8 cellular contexts compared by ENCODE assay signal in genomic region chr1:54199765-54200518, GRCh38. TPM values are rescaled to one million over a fixed set of nuclear protein-coding genes. Genes with fewer than 3 reads are reported as not detected.
DNase-seq lines count a peak whose midpoint lies in the region; ATAC-seq and TF ChIP-seq lines count a peak whose summit lies in the region.

TSS of gene CYB5RL (minus strand) at chr1:54200030. CDS start at chr1:54195616, 4,414 bp downstream.
TSS of gene MRPL37 (plus strand) at chr1:54200167. CDS start at chr1:54200244, 77 bp downstream.

- peaks cover 34% of the 10 kb centered on the region for H3K36me3 Mint-ChIP-seq in activated T-helper 2 cell treated with anti-CD3 and anti-CD28 coated beads, Interferon-gamma antibody, Interleukin-2, Interleukin-4, amounts not matched to agents 10 μg/mL and 5 μg/mL and 100 μg/mL, durations not matched to agents 14 hours and 24 hours and 36 hours (ENCODE audit: low read depth)
- peaks cover 6% of the 10 kb centered on the region for H3K36me3 Mint-ChIP-seq in natural killer cell treated with Interleukin-12 subunit alpha and Interleukin-12 subunit beta and Interleukin-15 and Interleukin-18, amount 100 ng/mL, for 72 hours

- no peaks in the 10 kb centered on the region for H3F3A ChIP-seq in Loucy (ENCODE audit: low read depth)

- peaks cover 32% of the 10 kb centered on the region for H3K4me1 ChIP-seq in Loucy (ENCODE audit: insufficient read depth, low read length, poor library complexity, severe bottlenecking)
- no peaks in the 10 kb centered on the region for H3K4me1 ChIP-seq in RWPE2 (ENCODE audit: insufficient read depth, poor library complexity, severe bottlenecking)

- no peaks in the 10 kb centered on the region for H3K27me3 ChIP-seq in H7 (ENCODE audit: control insufficient read depth, insufficient read depth, low read length)
- H3K27me3 ChIP-seq in Loucy (ENCODE audit: insufficient read depth, low read length, poor library complexity, severe bottlenecking), result no peaks in the 10 kb centered on the region
- H3K27me3 ChIP-seq in RWPE2 (ENCODE audit: insufficient read depth, poor library complexity, severe bottlenecking), result no peaks in the 10 kb centered on the region

- H3K9me3 ChIP-seq in Loucy (ENCODE audit: insufficient read depth, low read depth, low read length), result no peaks in the 10 kb centered on the region
- H3K9me3 ChIP-seq in RWPE2 (ENCODE audit: severe bottlenecking), result no peaks in the 10 kb centered on the region

- H3K4me1 Mint-ChIP-seq in activated T-helper 2 cell treated with anti-CD3 and anti-CD28 coated beads, Interferon-gamma antibody, Interleukin-2, Interleukin-4, amounts not matched to agents 10 μg/mL and 5 μg/mL and 100 μg/mL, durations not matched to agents 14 hours and 24 hours and 36 hours (ENCODE audit: low read depth), result peaks cover 31% of the 10 kb centered on the region
- H3K4me1 Mint-ChIP-seq in natural killer cell treated with Interleukin-12 subunit alpha and Interleukin-12 subunit beta and Interleukin-15 and Interleukin-18, amount 100 ng/mL, for 72 hours (ENCODE audit: low read depth in 2 of 2), result peaks cover 30% of the 10 kb centered on the region in 2 donors

- peaks cover 6% of the 10 kb centered on the region for H3K36me3 ChIP-seq in H7 (replicated peaks; ENCODE audit: control insufficient read depth, insufficient read depth, low read length)
- H3K36me3 ChIP-seq in Loucy (ENCODE audit: insufficient read depth, low read length), result peaks cover 2% of the 10 kb centered on the region; the same call in 1 of the 2 replicates
- peaks cover 27% of the 10 kb centered on the region for H3K36me3 ChIP-seq in RWPE2 (ENCODE audit: low read depth)

- peak within 1 kb of the TSS; percentile 83 for H2AFZ ChIP-seq in Loucy (ENCODE audit: low read length)

- peak within 1 kb of the TSS; percentile 93 for H3K4me2 ChIP-seq in Loucy (ENCODE audit: low read depth, low read length, poor library complexity, severe bottlenecking)

- H3K4me3 Mint-ChIP-seq in activated T-helper 2 cell treated with anti-CD3 and anti-CD28 coated beads, Interferon-gamma antibody, Interleukin-2, Interleukin-4, amounts not matched to agents 10 μg/mL and 5 μg/mL and 100 μg/mL, durations not matched to agents 14 hours and 24 hours and 36 hours (ENCODE audit: low read depth), result peak within 1 kb of the TSS; percentile 90
- H3K4me3 Mint-ChIP-seq in natural killer cell treated with Interleukin-12 subunit alpha and Interleukin-12 subunit beta and Interleukin-15 and Interleukin-18, amount 100 ng/mL, for 72 hours, result peak within 1 kb of the TSS; percentile 87

- peaks cover 17% of the 10 kb centered on the region for H4K20me1 ChIP-seq in Loucy (ENCODE audit: insufficient read depth, low read length, poor library complexity, severe bottlenecking)

- ATAC-seq in RWPE2 (ENCODE audit: low read depth), result peak; percentile 98
- peak; percentile 97 for ATAC-seq in natural killer cell treated with Interleukin-12 subunit alpha and Interleukin-12 subunit beta and Interleukin-15 and Interleukin-18, amount 100 ng/mL, for 72 hours

- no peaks in the 10 kb centered on the region for H3K27me3 Mint-ChIP-seq in activated T-helper 2 cell treated with anti-CD3 and anti-CD28 coated beads, Interferon-gamma antibody, Interleukin-2, Interleukin-4, amounts not matched to agents 10 μg/mL and 5 μg/mL and 100 μg/mL, durations not matched to agents 14 hours and 24 hours and 36 hours (ENCODE audit: low read depth)
- no peaks in the 10 kb centered on the region for H3K27me3 Mint-ChIP-seq in natural killer cell treated with Interleukin-12 subunit alpha and Interleukin-12 subunit beta and Interleukin-15 and Interleukin-18, amount 100 ng/mL, for 72 hours

- peak; percentile 99 for DNase-seq in ELR (ENCODE audit: low read depth)
- DNase-seq in H7, result peak; percentile 98
- DNase-seq in RWPE2 (ENCODE audit: low spot score), result peak; percentile 94
- peak; percentile 88 for DNase-seq in activated T-helper 2 cell treated with anti-CD3 and anti-CD28 coated beads, Interferon-gamma antibody, Interleukin-2, Interleukin-4, amounts not matched to agents 10 μg/mL and 5 μg/mL and 100 μg/mL, durations not matched to agents 14 hours and 24 hours and 36 hours (ENCODE audit: low spot score)
- peak; percentile 98 for DNase-seq in fibroblast of the aortic adventitia (ENCODE audit: low read depth)
- peak; percentile 90 for DNase-seq in natural killer cell treated with Interleukin-12 subunit alpha and Interleukin-12 subunit beta and Interleukin-15 and Interleukin-18, amount 100 ng/mL, for 72 hours (ENCODE audit: low spot score)
- DNase-seq in stimulated activated naive CD4-positive, alpha-beta T cell treated with Interleukin-2 at 50 U/mL for 16 hours (lab: John Stamatoyannopoulos, UW), result peak; percentile 88

- TF ChIP-seq CTCF in Loucy (conservative IDR thresholded peaks at IDR 0.05; ENCODE audit: low read length) (no peak), RWPE2 (IDR thresholded peaks at IDR 0.05; ENCODE audit: poor library complexity, severe bottlenecking) (no peak), fibroblast of the aortic adventitia (IDR thresholded peaks at IDR 0.05; ENCODE audit: insufficient read depth, low read length) (no peak)

- H3K4me3 ChIP-seq in H7 (ENCODE audit: insufficient read depth, low read depth, low read length) (peak within 1 kb of the TSS; percentile 100), Loucy (ENCODE audit: low read length, poor library complexity, severe bottlenecking) (peak within 1 kb of the TSS; percentile 86), RWPE2 (ENCODE audit: severe bottlenecking) (peak within 1 kb of the TSS; percentile 78), fibroblast of the aortic adventitia (ENCODE audit: low read depth, low read length) (peak within 1 kb of the TSS; percentile 94)

- peak within 1 kb of the TSS; percentile 80 for H3K27ac Mint-ChIP-seq in activated T-helper 2 cell treated with anti-CD3 and anti-CD28 coated beads, Interferon-gamma antibody, Interleukin-2, Interleukin-4, amounts not matched to agents 10 μg/mL and 5 μg/mL and 100 μg/mL, durations not matched to agents 14 hours and 24 hours and 36 hours
- peak within 1 kb of the TSS; percentile 70 to 89 for H3K27ac Mint-ChIP-seq in natural killer cell treated with Interleukin-12 subunit alpha and Interleukin-12 subunit beta and Interleukin-15 and Interleukin-18, amount 100 ng/mL, for 72 hours

- intact Hi-C loops in activated T-helper 2 cell treated with anti-CD3 and anti-CD28 coated beads, Interferon-gamma antibody, Interleukin-2, Interleukin-4, amounts not matched to agents 10 μg/mL and 5 μg/mL and 100 μg/mL, durations not matched to agents 14 hours and 24 hours and 36 hours (cut with micrococcal nuclease), result loop anchor here (1.0 to 5.0 kb wide), 3 partner anchors 29 to 289 kb away; partner anchors contain the start of genes TCEANC2 and TMEM59

- H3K27ac ChIP-seq in RWPE2 (ENCODE audit: poor library complexity, severe bottlenecking), result peak within 1 kb of the TSS; percentile 10

- H3K9me2 ChIP-seq in Loucy (replicated peaks; ENCODE audit: low read depth, low read length), result no peaks in the 10 kb centered on the region

- H3K9ac ChIP-seq in Loucy (ENCODE audit: low read depth, low read length, poor library complexity, severe bottlenecking), result peak within 1 kb of the TSS; percentile 91

- peaks cover 44% of the 10 kb centered on the region for H3K79me2 ChIP-seq in Loucy (ENCODE audit: insufficient read depth, low read length)

- no peaks in the 10 kb centered on the region for H3K9me3 Mint-ChIP-seq in activated T-helper 2 cell treated with anti-CD3 and anti-CD28 coated beads, Interferon-gamma antibody, Interleukin-2, Interleukin-4, amounts not matched to agents 10 μg/mL and 5 μg/mL and 100 μg/mL, durations not matched to agents 14 hours and 24 hours and 36 hours
- no peaks in the 10 kb centered on the region for H3K9me3 Mint-ChIP-seq in natural killer cell treated with Interleukin-12 subunit alpha and Interleukin-12 subunit beta and Interleukin-15 and Interleukin-18, amount 100 ng/mL, for 72 hours

RNA-seq across cellular contexts. Expression of gene CYB5RL, which starts in this region (rescaled TPM):
- total RNA-seq in H7 (2014; rRNA removed; shearing (Covaris generic)), result 13.3 and 14.3 TPM in 2 replicates
- 10.2 and 12.2 TPM in 2 replicates for total RNA-seq in activated T-helper 2 cell treated with anti-CD3 and anti-CD28 coated beads, Interferon-gamma antibody, Interleukin-2, Interleukin-4, amounts not matched to agents 10 μg/mL and 5 μg/mL and 100 μg/mL, durations not matched to agents 14 hours and 24 hours and 36 hours
- total RNA-seq in fibroblast of the aortic adventitia (ENCODE audit: low replicate concordance), result 10.9 and 15.4 TPM in 2 replicates
- 10 to 100 TPM in 1 of 2 donors, 1 to 10 TPM in 1; 7.1 to 12.0 TPM for total RNA-seq in natural killer cell treated with Interleukin-12 subunit alpha and Interleukin-12 subunit beta and Interleukin-15 and Interleukin-18, amount 100 ng/mL, for 72 hours

RNA-seq across cellular contexts. Expression of gene MRPL37, which starts in this region (rescaled TPM):
- 268 and 275 TPM in 2 replicates for total RNA-seq in H7 (2014; rRNA removed; shearing (Covaris generic))
- 130 and 134 TPM in 2 replicates for total RNA-seq in activated T-helper 2 cell treated with anti-CD3 and anti-CD28 coated beads, Interferon-gamma antibody, Interleukin-2, Interleukin-4, amounts not matched to agents 10 μg/mL and 5 μg/mL and 100 μg/mL, durations not matched to agents 14 hours and 24 hours and 36 hours
- 67.1 and 98.7 TPM in 2 replicates for total RNA-seq in fibroblast of the aortic adventitia (ENCODE audit: low replicate concordance)
- 100 to 1,000 TPM; 109 to 158 TPM for total RNA-seq in natural killer cell treated with Interleukin-12 subunit alpha and Interleukin-12 subunit beta and Interleukin-15 and Interleukin-18, amount 100 ng/mL, for 72 hours

Comparison
In these comparisons a context has a peak if more than half of its experiments do, and no peak if none do; other contexts are left out.
1. Peak in every context shown above with its lines: DNase-seq, ATAC-seq, H3K4me3 ChIP-seq and H3K27ac ChIP-seq.